ENCODE assay signal across 28 cellular contexts in the genomic region with DNA sequence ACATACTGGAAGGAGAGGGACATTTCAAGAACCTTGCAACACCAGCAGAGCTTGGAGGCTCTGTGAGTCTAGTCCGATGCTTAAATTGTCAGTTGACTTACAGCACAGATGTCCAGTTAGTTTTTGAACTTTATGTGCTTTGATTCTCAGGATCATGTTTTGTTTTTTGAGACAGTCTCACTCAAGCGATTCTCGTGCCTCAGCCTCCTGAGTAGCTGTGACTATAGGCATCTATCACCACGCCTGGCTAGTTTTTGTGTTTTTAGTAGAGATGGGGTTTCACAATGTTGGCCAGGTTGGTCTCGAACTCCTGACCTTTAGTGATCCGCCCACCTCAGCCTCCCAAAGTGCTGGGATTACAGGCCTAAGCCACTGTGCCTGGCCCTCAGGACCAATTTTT. TPM values are rescaled to one million over a fixed set of nuclear protein-coding genes. Genes with fewer than 3 reads are reported as not detected.
"Had no signal": no experiment of that assay in that cellular context is flagged by ENCODE, and none has a peak within 500 bp of the region (broad histone marks: within the 10 kb centered on the region; RNA-seq: fewer than 3 reads in every experiment).

No MANE protein-coding gene starts in this region.

- ATAC-seq: activated CD4-positive, CD25-positive, alpha-beta regulatory T cell treated with anti-CD3 and anti-CD28 coated beads, Interleukin-2, amount 50 U/mL, for 24 hours; esophagus mucosa; naive thymus-derived CD8-positive, alpha-beta T cell; right cardiac atrium; stimulated activated naive CD8-positive, alpha-beta T cell treated with anti-CD3 and anti-CD28 coated beads, Interleukin-15, amount 100 ng/mL, for 72 hours; T-helper 17 cell had no signal

- H3K36me3 Mint-ChIP-seq: naive thymus-derived CD8-positive, alpha-beta T cell; neural progenitor cell had no signal

- H3K27ac ChIP-seq: lower lobe of right lung, neural progenitor cell, transverse colon, WERI-Rb-1 had no signal

- H3K4me1 ChIP-seq: lower lobe of right lung, neural progenitor cell, transverse colon had no signal

- H3K27ac Mint-ChIP-seq: activated CD4-positive, alpha-beta memory T cell treated with anti-CD3 and anti-CD28 coated beads, Interleukin-2, amount 10 ng/mL, durations not matched to agents 7 days and 5 days; activated CD4-positive, alpha-beta T cell treated with anti-CD3 and anti-CD28 coated beads, Interleukin-2, amount 10 ng/mL, durations not matched to agents 7 days and 5 days; activated T-cell treated with anti-CD3 and anti-CD28 coated beads, Interleukin-2, amount 50 U/mL, for 24 hours; dendritic cell treated with granulocyte-macrophage colony-stimulating factor and Interleukin-4, amounts not matched to agents 40 ng/mL and 50 ng/mL, for 4 days; endodermal cell; naive thymus-derived CD8-positive, alpha-beta T cell; neural progenitor cell; stimulated activated naive CD8-positive, alpha-beta T cell treated with anti-CD3 and anti-CD28 coated beads, Interleukin-15, amount 100 ng/mL, for 72 hours; T-helper 17 cell had no signal

- H2AFZ ChIP-seq: neural progenitor cell had no signal

- H3K9me3 Mint-ChIP-seq: activated CD4-positive, alpha-beta memory T cell treated with anti-CD3 and anti-CD28 coated beads, Interleukin-2, amount 10 ng/mL, durations not matched to agents 7 days and 5 days; activated CD4-positive, alpha-beta T cell treated with anti-CD3 and anti-CD28 coated beads, Interleukin-2, amount 10 ng/mL, durations not matched to agents 7 days and 5 days; activated T-cell treated with anti-CD3 and anti-CD28 coated beads, Interleukin-2, amount 50 U/mL, for 24 hours; dendritic cell treated with granulocyte-macrophage colony-stimulating factor and Interleukin-4, amounts not matched to agents 40 ng/mL and 50 ng/mL, for 4 days; endodermal cell; naive thymus-derived CD8-positive, alpha-beta T cell; neural progenitor cell; stimulated activated naive CD8-positive, alpha-beta T cell treated with anti-CD3 and anti-CD28 coated beads, Interleukin-15, amount 100 ng/mL, for 72 hours had no signal

- H3K4me2 ChIP-seq: neural progenitor cell had no signal

- H3K9me3 ChIP-seq: lower lobe of right lung, transverse colon had no signal

- H3K4me3 ChIP-seq: lower lobe of right lung, neural progenitor cell, transverse colon had no signal

- FAIRE-seq: islet of Langerhans had no signal

- H3K4me3 Mint-ChIP-seq: activated CD4-positive, alpha-beta memory T cell treated with anti-CD3 and anti-CD28 coated beads, Interleukin-2, amount 10 ng/mL, durations not matched to agents 7 days and 5 days; activated CD4-positive, alpha-beta T cell treated with anti-CD3 and anti-CD28 coated beads, Interleukin-2, amount 10 ng/mL, durations not matched to agents 7 days and 5 days; activated T-cell treated with anti-CD3 and anti-CD28 coated beads, Interleukin-2, amount 50 U/mL, for 24 hours; dendritic cell treated with granulocyte-macrophage colony-stimulating factor and Interleukin-4, amounts not matched to agents 40 ng/mL and 50 ng/mL, for 4 days; endodermal cell; naive thymus-derived CD8-positive, alpha-beta T cell; neural progenitor cell; stimulated activated naive CD8-positive, alpha-beta T cell treated with anti-CD3 and anti-CD28 coated beads, Interleukin-15, amount 100 ng/mL, for 72 hours; T-helper 17 cell had no signal

- H3K4me1 Mint-ChIP-seq: activated CD4-positive, alpha-beta memory T cell treated with anti-CD3 and anti-CD28 coated beads, Interleukin-2, amount 10 ng/mL, durations not matched to agents 7 days and 5 days; activated CD4-positive, alpha-beta T cell treated with anti-CD3 and anti-CD28 coated beads, Interleukin-2, amount 10 ng/mL, durations not matched to agents 7 days and 5 days; endodermal cell; naive thymus-derived CD8-positive, alpha-beta T cell; neural progenitor cell; stimulated activated naive CD8-positive, alpha-beta T cell treated with anti-CD3 and anti-CD28 coated beads, Interleukin-15, amount 100 ng/mL, for 72 hours; T-helper 17 cell had no signal

- DNase-seq: activated CD4-positive, alpha-beta memory T cell treated with anti-CD3 and anti-CD28 coated beads, Interleukin-2, amount 10 ng/mL, durations not matched to agents 7 days and 5 days; activated CD4-positive, alpha-beta T cell treated with anti-CD3 and anti-CD28 coated beads, Interleukin-2, amount 10 ng/mL, durations not matched to agents 7 days and 5 days; activated CD8-positive, alpha-beta memory T cell treated with anti-CD3 and anti-CD28 coated beads, Interleukin-2, amount 50 U/mL, for 48 hours; activated gamma-delta T cell treated with Interleukin-2 at 50 U/mL for 16 hours; activated naive CD4-positive, alpha-beta T cell treated with anti-CD3 and anti-CD28 coated beads, Interleukin-2, amount 50 U/mL, for 16 hours; activated T-cell treated with anti-CD3 and anti-CD28 coated beads, Interleukin-2, amount 50 U/mL, for 24 hours; amygdala; central memory CD4-positive, alpha-beta T cell; endodermal cell; foreskin fibroblast; left cardiac atrium; lower lobe of right lung; mesenchymal stem cell; naive thymus-derived CD8-positive, alpha-beta T cell; occipital lobe; right cardiac atrium; stimulated activated CD4-positive, alpha-beta T cell treated with anti-CD3 and anti-CD28 coated beads, Interleukin-2, amount 100 ng/mL, for 48 hours; stimulated activated naive CD8-positive, alpha-beta T cell treated with anti-CD3 and anti-CD28 coated beads, Interleukin-15, amount 100 ng/mL, for 72 hours; T-helper 17 cell; T1000; transverse colon; WERI-Rb-1 had no signal

- H3K27me3 ChIP-seq: neural progenitor cell, transverse colon had no signal

- H3K36me3 ChIP-seq: lower lobe of right lung, neural progenitor cell, transverse colon, WERI-Rb-1 had no signal

RNA-seq across cellular contexts. Expression of gene STEAP4, which starts 31.8 kb away (rescaled TPM):
- total RNA-seq: activated CD4-positive, alpha-beta memory T cell treated with anti-CD3 and anti-CD28 coated beads, Interleukin-2, amount 10 ng/mL, durations not matched to agents 7 days and 5 days; activated CD4-positive, alpha-beta T cell treated with anti-CD3 and anti-CD28 coated beads, Interleukin-2, amount 10 ng/mL, durations not matched to agents 7 days and 5 days; endodermal cell; naive thymus-derived CD8-positive, alpha-beta T cell; pulmonary artery endothelial cell had no signal
- polyA plus RNA-seq: naive thymus-derived CD8-positive, alpha-beta T cell had no signal
